ENCODE assay signal across 12 cellular contexts in genomic region chr1:207032528-207033017, GRCh38. TPM values are rescaled to one million over a fixed set of nuclear protein-coding genes. Genes with fewer than 3 reads are reported as not detected.
DNase-seq lines count a peak whose midpoint lies in the region; ATAC-seq and TF ChIP-seq lines count a peak whose summit lies in the region.
"Had no signal": no experiment of that assay in that cellular context is flagged by ENCODE, and none has a peak within 500 bp of the region (broad histone marks: within the 10 kb centered on the region; RNA-seq: fewer than 3 reads in every experiment).

Gene C1orf116 (minus strand): TSS chr1:207032756. CDS start chr1:207027598, 5,158 bp downstream.

- H3K27me3 Mint-ChIP-seq in Caco-2 (ENCODE audit: insufficient read depth, unreplicated experiment) (no peaks in the 10 kb centered on the region), MCF 10A (ENCODE audit: insufficient read depth, unreplicated experiment) (no peaks in the 10 kb centered on the region)

- H3K36me3 ChIP-seq in Caco-2 (ENCODE audit: control insufficient read depth, insufficient read depth, low read length) = no peaks in the 10 kb centered on the region
- H3K36me3 ChIP-seq in lower lobe of right lung = no peaks in the 10 kb centered on the region
- H3K36me3 ChIP-seq: tibial artery had no signal

- intact Hi-C loops in Caco-2 (cut with micrococcal nuclease; ENCODE audit: unreplicated experiment) = loop anchor here (1.0 to 2.0 kb wide), 2 partner anchors 12 to 18 kb away; partner anchors contain the start of gene YOD1
- intact Hi-C loops in MCF 10A (cut with micrococcal nuclease) = loop anchor here (1.0 to 5.0 kb wide), 2 partner anchors 14 to 290 kb away; partner anchors contain the start of gene CD55
- intact Hi-C loops in lower lobe of right lung (cut with DNase I) = no loop called here

- peak; percentile 95 to 97 for ATAC-seq in lower lobe of right lung
- no peak for ATAC-seq in GM21529 (IDR thresholded peaks at IDR 0.05; ENCODE audit: unreplicated experiment)
- no peak for ATAC-seq in HG02885 (IDR thresholded peaks at IDR 0.05; ENCODE audit: poor library complexity, unreplicated experiment)
- no peak for ATAC-seq in HG03342 (IDR thresholded peaks at IDR 0.05; ENCODE audit: unreplicated experiment)
- ATAC-seq: T-cell had no signal

- CTCF ChIA-PET in Caco-2 (lab: Charles Lee) = interaction anchor here (0.6 to 1.8 kb wide), 12 partner anchors 8 to 372 kb away, joined by 3 to 15 read pairs (median 4); partner anchors contain the start of gene PFKFB2
- CTCF ChIA-PET in MCF 10A (lab: Yijun Ruan, JAX) = interaction anchor here (0.6 to 17.4 kb wide), 17 partner anchors 9 to 667 kb away, joined by 3 to 280 read pairs (median 6); partner anchors contain the start of gene PFKFB2

- H3K4me3 ChIP-seq in Caco-2 (ENCODE audit: low read depth, low read length) (peak within 1 kb of the TSS; percentile 41), lower lobe of right lung (peak within 1 kb of the TSS; percentile 53)
- H3K4me3 ChIP-seq: tibial artery had no signal

- H3K4me1 Mint-ChIP-seq in Caco-2 (ENCODE audit: low read depth, unreplicated experiment) (peaks cover 36% of the 10 kb centered on the region), MCF 10A (ENCODE audit: insufficient read depth, unreplicated experiment) (peaks cover 79% of the 10 kb centered on the region)
- H3K4me1 Mint-ChIP-seq: CD8-positive, alpha-beta memory T cell; T-cell had no signal

- H3K27ac ChIP-seq in lower lobe of right lung = peak within 1 kb of the TSS; percentile 85
- H3K27ac ChIP-seq: tibial artery had no signal

- POLR2A ChIA-PET in Caco-2 (lab: Charles Lee) (interaction anchor here (0.6 to 3.8 kb wide), 10 partner anchors 8 to 1744 kb away, joined by 3 to 39 read pairs (median 6); partner anchors contain the start of genes CD55, PFKFB2 and YOD1), MCF 10A (lab: Yijun Ruan, JAX) (interaction anchor here (0.6 to 33.4 kb wide), 42 partner anchors 6 to 1400 kb away, joined by 3 to 2100 read pairs (median 6); partner anchors contain the start of genes C1orf116, CD46, CD55 and DYRK3)

- H3K36me3 Mint-ChIP-seq in Caco-2 (ENCODE audit: insufficient read depth, unreplicated experiment) = peaks cover 1% of the 10 kb centered on the region
- H3K36me3 Mint-ChIP-seq in MCF 10A (ENCODE audit: insufficient read depth, unreplicated experiment) = peaks cover 7% of the 10 kb centered on the region
- H3K36me3 Mint-ChIP-seq: activated naive CD8-positive, alpha-beta T cell treated with anti-CD3 and anti-CD28 coated beads, Interleukin-2, amount 10 ng/mL, durations not matched to agents 7 days and 5 days; CD8-positive, alpha-beta memory T cell; T-cell had no signal

- no peaks in the 10 kb centered on the region for H3K9me3 Mint-ChIP-seq in Caco-2 (ENCODE audit: unreplicated experiment)
- no peaks in the 10 kb centered on the region for H3K9me3 Mint-ChIP-seq in MCF 10A (ENCODE audit: unreplicated experiment)
- H3K9me3 Mint-ChIP-seq: activated naive CD8-positive, alpha-beta T cell treated with anti-CD3 and anti-CD28 coated beads, Interleukin-2, amount 10 ng/mL, durations not matched to agents 7 days and 5 days; CD8-positive, alpha-beta memory T cell; T-cell had no signal

- BruUV-seq in Caco-2 (replicated peaks; lab: Mats Ljungman, UMichigan) (no TSS peak), MCF 10A (replicated peaks; lab: Mats Ljungman, UMichigan) (no TSS peak)

- H3K4me1 ChIP-seq in Caco-2 (peaks cover 51% of the 10 kb centered on the region), lower lobe of right lung (no peaks in the 10 kb centered on the region)
- H3K4me1 ChIP-seq: tibial artery had no signal

- H3K9me3 ChIP-seq in Caco-2 (no peaks in the 10 kb centered on the region), lower lobe of right lung (no peaks in the 10 kb centered on the region)
- H3K9me3 ChIP-seq: tibial artery had no signal

- no peaks in the 10 kb centered on the region for H3K27me3 ChIP-seq in Caco-2 (replicated peaks; ENCODE audit: control insufficient read depth, insufficient read depth, low read length)
- no peaks in the 10 kb centered on the region for H3K27me3 ChIP-seq in lower lobe of right lung (ENCODE audit: low read depth)

- peak; percentile 89 to 93 for DNase-seq in Caco-2
- peak; percentile 93 for DNase-seq in NCI-H146 (lab: John Stamatoyannopoulos, UW)
- peak; percentile 98 for DNase-seq in MCF 10A (ENCODE audit: unreplicated experiment)
- peak; percentile 79 for DNase-seq in lower lobe of right lung
- DNase-seq in HUDEP-2 (lab: John Stamatoyannopoulos, UW; ENCODE audit: unreplicated experiment in 76 of 76) = no peak
- DNase-seq: activated naive CD8-positive, alpha-beta T cell treated with anti-CD3 and anti-CD28 coated beads, Interleukin-2, amount 10 ng/mL, durations not matched to agents 7 days and 5 days; CD8-positive, alpha-beta memory T cell; T-cell; tibial artery had no signal

- peak within 1 kb of the TSS; percentile 88 for H3K27ac Mint-ChIP-seq in Caco-2 (ENCODE audit: unreplicated experiment)
- peak within 1 kb of the TSS; percentile 86 for H3K27ac Mint-ChIP-seq in MCF 10A (ENCODE audit: low read depth, unreplicated experiment)
- H3K27ac Mint-ChIP-seq: activated naive CD8-positive, alpha-beta T cell treated with anti-CD3 and anti-CD28 coated beads, Interleukin-2, amount 10 ng/mL, durations not matched to agents 7 days and 5 days; CD8-positive, alpha-beta memory T cell; T-cell had no signal

- H3K4me3 Mint-ChIP-seq in Caco-2 (ENCODE audit: unreplicated experiment) (peak within 1 kb of the TSS; percentile 78), MCF 10A (ENCODE audit: unreplicated experiment) (peak within 1 kb of the TSS; percentile 75)
- H3K4me3 Mint-ChIP-seq: activated naive CD8-positive, alpha-beta T cell treated with anti-CD3 and anti-CD28 coated beads, Interleukin-2, amount 10 ng/mL, durations not matched to agents 7 days and 5 days; CD8-positive, alpha-beta memory T cell; T-cell had no signal

- TF ChIP-seq CTCF in Caco-2 (IDR thresholded peaks at IDR 0.05; ENCODE audit: insufficient read depth in 1 of 2, low read depth in 1 of 2, low read length in 1 of 2, severe bottlenecking in 1 of 2, unreplicated experiment in 1 of 2) (no peak), MCF 10A (IDR thresholded peaks at IDR 0.05; ENCODE audit: unreplicated experiment) (no peak), lower lobe of right lung (IDR thresholded peaks at IDR 0.05) (no peak)

RNA-seq across cellular contexts. Expression of gene C1orf116, which starts in this region (rescaled TPM):
- total RNA-seq in Caco-2 (2022) = 8.7 and 10.4 TPM in 2 replicates
- total RNA-seq in MCF 10A (2022) = 35.4 and 35.5 TPM in 2 replicates
- 123 TPM for total RNA-seq in lower lobe of right lung
- total RNA-seq: activated naive CD8-positive, alpha-beta T cell treated with anti-CD3 and anti-CD28 coated beads, Interleukin-2, amount 10 ng/mL, durations not matched to agents 7 days and 5 days; CD8-positive, alpha-beta memory T cell had no signal

Comparison
In these comparisons a context has a peak if more than half of its experiments do, and no peak if none do; other contexts are left out.
1. DNase-seq: peak in Caco-2 (2 of 2), NCI-H146 (single experiment), MCF 10A (single experiment) and lower lobe of right lung (single experiment); none in HUDEP-2 (0 of 76).
2. ATAC-seq: peak in lower lobe of right lung (2 of 2); none in GM21529 (single experiment), HG02885 (single experiment) and HG03342 (single experiment).